In genomic region chr17:2092253-2092652, GRCh38 we compare ENCODE assay signal across 17 cellular contexts. TPM values are rescaled to one million over a fixed set of nuclear protein-coding genes. Genes with fewer than 3 reads are reported as not detected.
DNase-seq lines count a peak whose midpoint lies in the region; ATAC-seq and TF ChIP-seq lines count a peak whose summit lies in the region.
"Had no signal": no experiment of that assay in that cellular context is flagged by ENCODE, and none has a peak within 500 bp of the region (broad histone marks: within the 10 kb centered on the region; RNA-seq: fewer than 3 reads in every experiment).

No MANE protein-coding gene starts in this region.

- no peaks in the 10 kb centered on the region for H3K27me3 Mint-ChIP-seq in CD4-positive, alpha-beta T cell
- no peaks in the 10 kb centered on the region for H3K27me3 Mint-ChIP-seq in activated B cell treated with CpG ODN at 0.5 μM for 24 hours
- H3K27me3 Mint-ChIP-seq in nephron (ENCODE audit: low read depth) = no peaks in the 10 kb centered on the region
- no peaks in the 10 kb centered on the region for H3K27me3 Mint-ChIP-seq in stimulated activated memory B cell treated with anti-CD40 and anti-IgM and Interleukin-4, amounts not matched to agents 10 μg/mL and 1 μg/mL and 100 μg/mL, for 72 hours

- H3K4me3 Mint-ChIP-seq in CD4-positive, alpha-beta T cell = peak overlapping the region; percentile 39
- H3K4me3 Mint-ChIP-seq in activated B cell treated with CpG ODN at 0.5 μM for 24 hours = no peak overlapping the region
- H3K4me3 Mint-ChIP-seq in nephron = no peak overlapping the region
- H3K4me3 Mint-ChIP-seq in stimulated activated memory B cell treated with anti-CD40 and anti-IgM and Interleukin-4, amounts not matched to agents 10 μg/mL and 1 μg/mL and 100 μg/mL, for 72 hours = no peak overlapping the region

- H3K27me3 ChIP-seq in CD4-positive, alpha-beta T cell (ENCODE audit: control insufficient read depth, insufficient read depth, low read length) = no peaks in the 10 kb centered on the region
- H3K27me3 ChIP-seq: foreskin keratinocyte, sigmoid colon, suprapubic skin had no signal

- DNase-seq in CD4-positive, alpha-beta T cell = no peak
- no peak for DNase-seq in activated B cell treated with CpG ODN at 0.5 μM for 24 hours
- DNase-seq: activated gamma-delta T cell treated with Interleukin-2 at 50 U/mL for 16 hours; DMS 273 treated with DMSO at 0.1 percent for 48 hours; foreskin keratinocyte; GDM1; left cardiac atrium; NCI-H1436; NK-92 treated with Interleukin-12 subunit alpha and Interleukin-12 subunit beta, amount 100 ng/mL, for 24 hours; sigmoid colon had no signal

- no peak for TF ChIP-seq CTCF in CD4-positive, alpha-beta T cell (IDR thresholded peaks at IDR 0.05)
- TF ChIP-seq CTCF in GM12873 (IDR thresholded peaks at IDR 0.05; ENCODE audit: insufficient read depth, low read depth, low read length, missing control alignments) (peak; percentile 30), activated B cell treated with CpG ODN at 0.5 μM for 24 hours (IDR thresholded peaks at IDR 0.05) (no peak), nephron (IDR thresholded peaks at IDR 0.05; ENCODE audit: unreplicated experiment in 3 of 3) (no peak)

- peaks cover 54% of the 10 kb centered on the region for H3K4me1 Mint-ChIP-seq in CD4-positive, alpha-beta T cell (ENCODE audit: low read depth)
- peaks cover 46% of the 10 kb centered on the region for H3K4me1 Mint-ChIP-seq in activated B cell treated with CpG ODN at 0.5 μM for 24 hours
- H3K4me1 Mint-ChIP-seq in nephron = peaks cover 66% of the 10 kb centered on the region
- H3K4me1 Mint-ChIP-seq in stimulated activated memory B cell treated with anti-CD40 and anti-IgM and Interleukin-4, amounts not matched to agents 10 μg/mL and 1 μg/mL and 100 μg/mL, for 72 hours = peaks cover 47% of the 10 kb centered on the region

- H3K9me3 ChIP-seq in CD4-positive, alpha-beta T cell (ENCODE audit: control insufficient read depth, low read length) = no peaks in the 10 kb centered on the region
- H3K9me3 ChIP-seq: sigmoid colon, suprapubic skin had no signal

- H3K36me3 Mint-ChIP-seq in CD4-positive, alpha-beta T cell (ENCODE audit: low read depth) = peaks cover 24% of the 10 kb centered on the region
- H3K36me3 Mint-ChIP-seq in activated B cell treated with CpG ODN at 0.5 μM for 24 hours (ENCODE audit: low read depth) (peaks cover 8% of the 10 kb centered on the region), nephron (ENCODE audit: low read depth) (peaks cover 10% of the 10 kb centered on the region)
- H3K36me3 Mint-ChIP-seq in stimulated activated memory B cell treated with anti-CD40 and anti-IgM and Interleukin-4, amounts not matched to agents 10 μg/mL and 1 μg/mL and 100 μg/mL, for 72 hours = peaks cover 18% of the 10 kb centered on the region

- intact Hi-C loops in CD4-positive, alpha-beta T cell (cut with DNase I, micrococcal nuclease) = no loop called here
- intact Hi-C loops in activated B cell treated with CpG ODN at 0.5 μM for 24 hours (cut with micrococcal nuclease) = no loop called here

- no peak overlapping the region for H3K27ac Mint-ChIP-seq in CD4-positive, alpha-beta T cell
- peak overlapping the region; percentile 9 for H3K27ac Mint-ChIP-seq in activated B cell treated with CpG ODN at 0.5 μM for 24 hours
- peak overlapping the region; percentile 97 to 99 (median 98) for H3K27ac Mint-ChIP-seq in nephron
- H3K27ac Mint-ChIP-seq in stimulated activated memory B cell treated with anti-CD40 and anti-IgM and Interleukin-4, amounts not matched to agents 10 μg/mL and 1 μg/mL and 100 μg/mL, for 72 hours = no peak overlapping the region

- CTCF ChIA-PET in CD4-positive, alpha-beta T cell (lab: Charles Lee) = no interaction called here
- CTCF ChIA-PET in activated B cell treated with CpG ODN at 0.5 μM for 24 hours (lab: Charles Lee) = interaction anchor here (1.4 to 7.3 kb wide), 2 partner anchors 12 to 36 kb away, joined by 5 to 98 read pairs; partner anchors contain the start of gene HIC1

- ATAC-seq in CD4-positive, alpha-beta T cell (ENCODE audit: poor library complexity) = no peak
- no peak for ATAC-seq in activated B cell treated with CpG ODN at 0.5 μM for 24 hours (ENCODE audit: low read depth)
- ATAC-seq in stimulated activated memory B cell treated with anti-CD40 and anti-IgM and Interleukin-4, amounts not matched to agents 10 μg/mL and 1 μg/mL and 100 μg/mL, for 72 hours = no peak
- ATAC-seq in HG02884 (IDR thresholded peaks at IDR 0.05; ENCODE audit: unreplicated experiment) = no peak
- no peak for ATAC-seq in GM19455 (IDR thresholded peaks at IDR 0.05; ENCODE audit: unreplicated experiment)
- ATAC-seq: foreskin keratinocyte, left cardiac atrium had no signal

- no peak overlapping the region for H3K27ac ChIP-seq in CD4-positive, alpha-beta T cell (ENCODE audit: low read depth, low read length)
- H3K27ac ChIP-seq: foreskin keratinocyte, RWPE1, suprapubic skin had no signal

- POLR2A ChIA-PET in CD4-positive, alpha-beta T cell (lab: Charles Lee) = no interaction called here
- POLR2A ChIA-PET in activated B cell treated with CpG ODN at 0.5 μM for 24 hours (lab: Charles Lee) = interaction anchor here (16.3 kb wide), 1 partner anchor 26 kb away, joined by 449 read pairs; the partner anchor contains the start of gene HIC1

- no peaks in the 10 kb centered on the region for H3K9me3 Mint-ChIP-seq in CD4-positive, alpha-beta T cell
- H3K9me3 Mint-ChIP-seq in activated B cell treated with CpG ODN at 0.5 μM for 24 hours (no peaks in the 10 kb centered on the region), nephron (no peaks in the 10 kb centered on the region)
- no peaks in the 10 kb centered on the region for H3K9me3 Mint-ChIP-seq in stimulated activated memory B cell treated with anti-CD40 and anti-IgM and Interleukin-4, amounts not matched to agents 10 μg/mL and 1 μg/mL and 100 μg/mL, for 72 hours

RNA-seq across cellular contexts. Expression of gene HIC1, which starts 37.4 kb away (rescaled TPM):
- 1 to 10 TPM; 2.4 to 3.0 TPM for total RNA-seq in CD4-positive, alpha-beta T cell
- 8.3 and 9.3 TPM in 2 replicates for total RNA-seq in activated B cell treated with CpG ODN at 0.5 μM for 24 hours

RNA-seq across cellular contexts. Expression of gene OVCA2, which starts 50.4 kb away (rescaled TPM):
- total RNA-seq in CD4-positive, alpha-beta T cell = 10 to 100 TPM; 34.4 to 35.1 TPM
- 29.4 and 31.2 TPM in 2 replicates for total RNA-seq in activated B cell treated with CpG ODN at 0.5 μM for 24 hours

Comparison
In these comparisons a context has a peak if more than half of its experiments do, and no peak if none do; other contexts are left out.
1. H3K27ac Mint-ChIP-seq: peak in activated B cell treated with CpG ODN at 0.5 μM for 24 hours (single experiment) and nephron (3 of 3); none in CD4-positive, alpha-beta T cell (single experiment) and stimulated activated memory B cell treated with anti-CD40 and anti-IgM and Interleukin-4, amounts not matched to agents 10 μg/mL and 1 μg/mL and 100 μg/mL, for 72 hours (single experiment).